8 cellular contexts compared by ENCODE assay signal in genomic region chr15:78077860-78078187, GRCh38. TPM values are rescaled to one million over a fixed set of nuclear protein-coding genes. Genes with fewer than 3 reads are reported as not detected.
A peak's percentile ranks its signal among the peaks of the same experiment; 100 is the strongest.
DNase-seq lines count a peak whose midpoint lies in the region; ATAC-seq, FAIRE-seq and TF ChIP-seq lines count a peak whose summit lies in the region.

No MANE protein-coding gene starts in this region.

- peak overlapping the region; percentile 79 for H3K4me3 Mint-ChIP-seq in astrocyte (ENCODE audit: unreplicated experiment)

- WGBS in lung, 2 donors, result 14 to 22% methylated on average over 6 of the region's 6 CpGs

- ATAC-seq in HG02938 (IDR thresholded peaks at IDR 0.05; ENCODE audit: unreplicated experiment), result peak; percentile 11
- ATAC-seq in lung (ENCODE audit: insufficient read depth, low FRiP score), result no peak
- ATAC-seq in GM19452 (IDR thresholded peaks at IDR 0.05; ENCODE audit: unreplicated experiment), result no peak

- peaks cover 3% of the 10 kb centered on the region for H3K27me3 Mint-ChIP-seq in astrocyte (ENCODE audit: low read depth, unreplicated experiment)

- H3K9me3 ChIP-seq in BLaER1, result no peaks in the 10 kb centered on the region
- no peaks in the 10 kb centered on the region for H3K9me3 ChIP-seq in astrocyte (ENCODE audit: insufficient read depth, low read depth, low read length)
- no peaks in the 10 kb centered on the region for H3K9me3 ChIP-seq in lung (ENCODE audit: control insufficient read depth in 2 of 2, insufficient read depth in 1 of 2, low read length in 1 of 2)
- no peaks in the 10 kb centered on the region for H3K9me3 ChIP-seq in uterus

- peak overlapping the region; percentile 87 for H2AFZ ChIP-seq in astrocyte (ENCODE audit: low read depth, low read length)

- H3K27me3 ChIP-seq in BLaER1 (no peaks in the 10 kb centered on the region), astrocyte (ENCODE audit: insufficient read depth, low read length) (no peaks in the 10 kb centered on the region), lung (ENCODE audit: control insufficient read depth, insufficient read depth) (no peaks in the 10 kb centered on the region), uterus (no peaks in the 10 kb centered on the region)

- H3K4me1 Mint-ChIP-seq in astrocyte (ENCODE audit: low read depth, unreplicated experiment), result peaks cover 15% of the 10 kb centered on the region

- H3K4me2 ChIP-seq in BLaER1 (peak overlapping the region; percentile 94), astrocyte (ENCODE audit: low read length) (peak overlapping the region; percentile 94)

- no peak for FAIRE-seq in astrocyte (lab: Jason Lieb, UNC)

- intact Hi-C loops in uterus (cut with DNase I; ENCODE audit: low total_unique reads), result loop anchor here (10.0 kb wide), 1 partner anchor 73 kb away; no protein-coding TSS in a partner anchor

- no peak overlapping the region for H3K27ac Mint-ChIP-seq in astrocyte (ENCODE audit: unreplicated experiment)

- H3K27ac ChIP-seq in BLaER1 (no peak overlapping the region), astrocyte (ENCODE audit: low read depth, low read length) (no peak overlapping the region), lung (ENCODE audit: low read depth in 1 of 2, low read length in 1 of 2) (peak overlapping the region in 1 of 2 donors; percentile 93), uterus (peak overlapping the region; percentile 88 to 95)

- peak overlapping the region; percentile 97 for H3K4me3 ChIP-seq in BLaER1
- peak overlapping the region; percentile 50 for H3K4me3 ChIP-seq in astrocyte (ENCODE audit: insufficient read depth, low read depth, low read length)
- peak overlapping the region; percentile 78 for H3K4me3 ChIP-seq in lung
- peak overlapping the region; percentile 41 to 96 for H3K4me3 ChIP-seq in uterus

- no peaks in the 10 kb centered on the region for H3K36me3 Mint-ChIP-seq in astrocyte (ENCODE audit: low read depth, unreplicated experiment)

- H4K20me1 ChIP-seq in BLaER1 (peaks cover 12% of the 10 kb centered on the region), astrocyte (ENCODE audit: insufficient read depth, low read length) (peaks cover 7% of the 10 kb centered on the region)

- DNase-seq in astrocyte (ENCODE audit: low read depth), result no peak
- DNase-seq in lung (ENCODE audit: low spot score), result no peak
- DNase-seq in uterus, result no peak
- no peak for DNase-seq in ureter (ENCODE audit: low spot score)
- DNase-seq in stimulated activated CD8-positive, alpha-beta memory T cell treated with anti-CD3 and anti-CD28 coated beads, Interleukin-4, amount 100 ng/mL, for 48 hours, result no peak

- H3K9me3 Mint-ChIP-seq in astrocyte (ENCODE audit: unreplicated experiment), result no peaks in the 10 kb centered on the region

- peaks cover 26% of the 10 kb centered on the region for H3K4me1 ChIP-seq in BLaER1
- peaks cover 22% of the 10 kb centered on the region for H3K4me1 ChIP-seq in astrocyte (ENCODE audit: insufficient read depth, low read length)
- peaks cover 0 to 9% of the 10 kb centered on the region in 2 donors for H3K4me1 ChIP-seq in lung (ENCODE audit: control insufficient read depth in 2 of 2, insufficient read depth in 2 of 2, low read length in 2 of 2)
- H3K4me1 ChIP-seq in uterus, result no peaks in the 10 kb centered on the region

- no peak for TF ChIP-seq POLR2A in uterus (IDR thresholded peaks at IDR 0.05)

- TF ChIP-seq CTCF in astrocyte (IDR thresholded peaks at IDR 0.05; ENCODE audit: insufficient read depth, low read depth, low read length) (no peak), lung (IDR thresholded peaks at IDR 0.05; ENCODE audit: control extremely low read depth, extremely low read depth) (no peak), uterus (IDR thresholded peaks at IDR 0.05) (no peak)

- peaks cover 37% of the 10 kb centered on the region for H3K79me2 ChIP-seq in astrocyte (ENCODE audit: insufficient read depth, low read length)

- no peaks in the 10 kb centered on the region for H3K36me3 ChIP-seq in BLaER1
- no peaks in the 10 kb centered on the region for H3K36me3 ChIP-seq in astrocyte (ENCODE audit: insufficient read depth, low read length)
- no peaks in the 10 kb centered on the region for H3K36me3 ChIP-seq in lung (ENCODE audit: control insufficient read depth in 2 of 2, insufficient read depth in 2 of 2, low read length in 2 of 2)
- no peaks in the 10 kb centered on the region for H3K36me3 ChIP-seq in uterus

- H3K9ac ChIP-seq in BLaER1, result 0 out of 2 replicates have a peak overlapping the region, but pooled peaks have one; percentile 86
- peak overlapping the region; percentile 40 for H3K9ac ChIP-seq in astrocyte (ENCODE audit: low read length)

RNA-seq across cellular contexts. Expression of gene TBC1D2B, which starts 0.3 kb away (rescaled TPM):
- total RNA-seq in astrocyte (21.3 and 26.0 TPM in 2 replicates), lung (10 to 100 TPM; 54.5 to 62.9 TPM), uterus (10 to 100 TPM; 27.7 to 89.0 (median 57.9) TPM), ureter (103 TPM)
- 10 to 100 TPM; 21.8 to 23.3 TPM for polyA plus RNA-seq in lung

RNA-seq across cellular contexts. Expression of gene SH2D7, which starts 14.5 kb away (rescaled TPM):
- total RNA-seq in astrocyte (not detected in 2 replicates), lung (under 1 TPM in 1 of 2 donors, not detected in 1; 0.25 TPM), uterus (not detected), ureter (not detected)
- under 1 TPM in 1 of 2 donors, not detected in 1; 0.04 TPM for polyA plus RNA-seq in lung

RNA-seq across cellular contexts. Expression of gene CIB2, which starts 53.4 kb away (rescaled TPM):
- total RNA-seq in astrocyte (6.5 and 7.4 TPM in 2 replicates), lung (1 to 10 TPM; 2.8 to 9.8 TPM), uterus (10 to 100 TPM in 2 of 4 donors, 1 to 10 TPM in 2; 4.4 to 11.3 (median 7.8) TPM), ureter (15.9 TPM)
- polyA plus RNA-seq in lung, result 1 to 10 TPM in 1 of 2 donors, under 1 TPM in 1; 0.95 to 1.5 TPM

Comparison
In these comparisons a context has a peak if more than half of its experiments do, and no peak if none do; other contexts are left out.
1. H3K27ac ChIP-seq: peak in uterus (2 of 2); none in BLaER1 (single experiment) and astrocyte (single experiment).
2. Peak in every context shown above with its lines, with median percentiles within 50 percentile points of each other: H3K4me3 ChIP-seq.